ENCODE assay signal across 1 cellular context in the genomic region with DNA sequence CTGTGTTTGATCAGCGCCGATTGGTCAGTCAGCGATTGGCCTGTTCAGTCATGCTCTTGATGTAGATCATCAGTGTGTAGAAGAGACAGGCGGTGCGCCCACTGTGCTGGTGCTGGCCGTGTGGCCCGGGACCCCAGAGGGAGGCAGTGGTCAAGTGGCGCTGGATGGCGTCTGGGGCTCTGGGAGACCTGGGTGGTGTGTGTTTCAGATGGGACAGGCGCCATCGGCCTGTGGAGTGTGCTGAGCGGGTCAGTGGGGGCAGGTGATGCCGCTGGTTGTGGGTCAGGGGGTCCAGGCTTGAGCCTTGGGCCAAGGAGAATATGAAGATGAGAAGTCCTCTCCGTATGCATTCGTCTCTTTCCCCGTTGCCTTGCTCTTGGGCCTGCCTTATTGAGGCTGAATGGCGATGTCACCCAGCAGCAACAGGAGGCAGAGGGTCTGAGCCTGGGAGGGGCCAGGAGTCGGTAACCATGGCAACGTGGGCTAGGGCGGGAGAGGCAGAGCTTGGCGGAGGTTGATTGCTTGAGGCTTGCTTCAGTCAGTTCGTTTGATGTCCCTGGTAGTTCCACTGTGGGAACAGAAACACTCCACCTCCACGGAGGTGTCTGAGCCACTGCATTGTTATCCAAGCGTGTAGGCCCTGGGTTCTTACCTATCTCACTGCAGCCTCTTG.
TF ChIP-seq lines count a peak whose summit lies in the region.

No MANE protein-coding gene starts in this region.

TF ChIP-seq in WTC11, 78 proteins besides CTCF, POLR2A, EP300 and RAD21 (continued from another document):
- TF ChIP-seq ZNF425 (CRISPR knock-in tag; conservative IDR thresholded peaks at IDR 0.05) (no peak), MYBL2 (CRISPR knock-in tag; IDR thresholded peaks at IDR 0.05) (no peak), ZBTB21 (CRISPR knock-in tag; IDR thresholded peaks at IDR 0.05; ENCODE audit: borderline replicate concordance) (no peak), JUN (CRISPR knock-in tag; IDR thresholded peaks at IDR 0.05) (no peak), ZNF423 (CRISPR knock-in tag; IDR thresholded peaks at IDR 0.05) (no peak), GRHL2 (CRISPR knock-in tag; IDR thresholded peaks at IDR 0.05; ENCODE audit: insufficient replicate concordance, severe bottlenecking) (no peak), OVOL2 (CRISPR knock-in tag; IDR thresholded peaks at IDR 0.05; ENCODE audit: borderline replicate concordance) (no peak), MLX (CRISPR knock-in tag; IDR thresholded peaks at IDR 0.05) (no peak), ZNF671 (CRISPR knock-in tag; IDR thresholded peaks at IDR 0.05) (no peak), ZNF532 (CRISPR knock-in tag; IDR thresholded peaks at IDR 0.05; ENCODE audit: borderline replicate concordance) (no peak)
- TF ChIP-seq, protein P1, sequence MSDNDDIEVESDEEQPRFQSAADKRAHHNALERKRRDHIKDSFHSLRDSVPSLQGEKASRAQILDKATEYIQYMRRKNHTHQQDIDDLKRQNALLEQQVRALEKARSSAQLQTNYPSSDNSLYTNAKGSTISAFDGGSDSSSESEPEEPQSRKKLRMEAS (CRISPR knock-in tag; IDR thresholded peaks at IDR 0.05): no peak
- TF ChIP-seq, protein P2, sequence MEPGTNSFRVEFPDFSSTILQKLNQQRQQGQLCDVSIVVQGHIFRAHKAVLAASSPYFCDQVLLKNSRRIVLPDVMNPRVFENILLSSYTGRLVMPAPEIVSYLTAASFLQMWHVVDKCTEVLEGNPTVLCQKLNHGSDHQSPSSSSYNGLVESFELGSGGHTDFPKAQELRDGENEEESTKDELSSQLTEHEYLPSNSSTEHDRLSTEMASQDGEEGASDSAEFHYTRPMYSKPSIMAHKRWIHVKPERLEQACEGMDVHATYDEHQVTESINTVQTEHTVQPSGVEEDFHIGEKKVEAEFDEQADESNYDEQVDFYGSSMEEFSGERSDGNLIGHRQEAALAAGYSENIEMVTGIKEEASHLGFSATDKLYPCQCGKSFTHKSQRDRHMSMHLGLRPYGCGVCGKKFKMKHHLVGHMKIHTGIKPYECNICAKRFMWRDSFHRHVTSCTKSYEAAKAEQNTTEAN (CRISPR knock-in tag; IDR thresholded peaks at IDR 0.05): no peak
